Comparison of ENCODE assay signal across 8 cellular contexts in the genomic region with DNA sequence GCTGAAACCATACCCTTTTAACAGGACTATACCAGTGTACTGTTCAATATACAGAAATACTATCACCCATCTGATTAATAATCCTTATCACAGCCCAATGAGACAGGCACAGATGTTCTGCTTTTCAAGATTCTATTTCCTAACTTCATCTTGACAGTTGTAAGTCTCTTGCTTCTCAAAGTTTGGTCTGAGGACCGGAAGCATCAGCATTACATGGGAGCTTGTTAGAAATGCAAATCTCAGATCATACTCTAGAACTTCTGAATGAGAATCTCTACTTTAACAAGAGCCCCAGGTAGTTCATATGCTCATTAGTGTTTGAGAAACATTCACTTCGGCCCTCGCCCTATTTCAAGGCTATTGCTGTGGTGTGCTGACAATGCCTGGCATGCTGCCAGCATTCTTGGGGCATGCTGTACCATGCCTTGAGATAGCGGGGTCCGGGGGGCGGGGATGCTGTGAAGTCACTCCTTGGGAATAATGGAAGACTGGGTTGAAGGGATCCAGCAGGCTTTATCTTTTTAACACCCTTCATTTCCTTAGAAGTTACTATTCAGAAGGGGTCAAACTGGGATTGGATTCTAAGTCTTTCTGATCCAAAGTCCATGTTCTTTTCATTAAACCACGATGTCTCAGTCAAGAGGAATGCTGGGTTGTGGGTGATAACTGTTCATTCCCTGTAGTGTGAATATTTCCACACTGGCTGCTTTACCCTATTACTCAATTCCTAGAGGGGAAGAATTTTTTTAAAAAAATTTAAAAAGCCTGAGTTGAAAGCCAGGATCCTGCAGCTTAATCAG.
DNase-seq lines count a peak whose midpoint lies in the region; TF ChIP-seq lines count a peak whose summit lies in the region.

No MANE protein-coding gene starts in this region.

- TF ChIP-seq POLR2A in sigmoid colon (IDR thresholded peaks at IDR 0.05) = no peak

- peaks cover 0 to 84% (median 79%) of the 10 kb centered on the region in 4 donors for H3K4me1 ChIP-seq in sigmoid colon

- POLR2A ChIA-PET in GM10248 (lab: Yijun Ruan, JAX) = no interaction called here

- H3K36me3 ChIP-seq in SK-N-MC (ENCODE audit: insufficient read depth, low read length) (no peaks in the 10 kb centered on the region), sigmoid colon (no peaks in the 10 kb centered on the region)

- DNase-seq in GM04503 (ENCODE audit: low read depth) (peak; percentile 93), SK-N-MC (ENCODE audit: low read depth, low spot score) (peak; percentile 50), glomerular endothelial cell (ENCODE audit: extremely low read depth, low read depth, low spot score) (peak; percentile 83), sigmoid colon (peak; percentile 80), GM10248 (ENCODE audit: extremely low spot score) (no peak), activated T-cell treated with anti-CD3 and anti-CD28 coated beads for 4 hours (no peak)
- DNase-seq in stimulated activated CD4-positive, alpha-beta T cell treated with anti-CD3 and anti-CD28 coated beads, Interleukin-2, amount 100 ng/mL, for 24 hours = no peak
- no peak for DNase-seq in activated effector memory CD4-positive, alpha-beta T cell treated with anti-CD3 and anti-CD28 coated beads, Interleukin-2, amount 50 U/mL, for 16 hours

- 64 to 82% methylated on average over 7 of the region's 7 CpGs for WGBS in sigmoid colon, 2 donors

- no peak for TF ChIP-seq CTCF in sigmoid colon (IDR thresholded peaks at IDR 0.05)
- no peak for TF ChIP-seq CTCF in GM10248 (IDR thresholded peaks at IDR 0.05; ENCODE audit: control extremely low read depth, extremely low read depth, low read depth, missing control alignments)

- H3K27ac ChIP-seq in SK-N-MC (peak overlapping the region; percentile 11), sigmoid colon (peak overlapping the region; percentile 39 to 79 (median 54))

- H3K9me3 ChIP-seq in SK-N-MC (ENCODE audit: low read depth, low read length) (no peaks in the 10 kb centered on the region), sigmoid colon (no peaks in the 10 kb centered on the region)

- TF ChIP-seq EP300 in sigmoid colon (IDR thresholded peaks at IDR 0.05) = no peak

- H3K4me3 ChIP-seq in SK-N-MC (peak overlapping the region; percentile 38), sigmoid colon (no peak overlapping the region)

- no peak overlapping the region for H3K9ac ChIP-seq in SK-N-MC (ENCODE audit: insufficient read length)

- CTCF ChIA-PET in GM10248 (lab: Yijun Ruan, JAX) = interaction anchor here (0.7 to 1.1 kb wide), 2 partner anchors 16 to 253 kb away, joined by 3 read pairs; no protein-coding TSS in a partner anchor

- H3K27me3 ChIP-seq in sigmoid colon = no peaks in the 10 kb centered on the region

- intact Hi-C loops in sigmoid colon (cut with DNase I) = no loop called here

Comparison
In these comparisons a context has a peak if more than half of its experiments do, and no peak if none do; other contexts are left out.
1. DNase-seq: peak in GM04503 (single experiment), SK-N-MC (single experiment), glomerular endothelial cell (single experiment) and sigmoid colon (single experiment); none in stimulated activated CD4-positive, alpha-beta T cell treated with anti-CD3 and anti-CD28 coated beads, Interleukin-2, amount 100 ng/mL, for 24 hours (0 of 2), GM10248 (single experiment), activated T-cell treated with anti-CD3 and anti-CD28 coated beads for 4 hours (single experiment) and activated effector memory CD4-positive, alpha-beta T cell treated with anti-CD3 and anti-CD28 coated beads, Interleukin-2, amount 50 U/mL, for 16 hours (single experiment).